8 cellular contexts compared by ENCODE assay signal in genomic region chr12:30926243-30927209, GRCh38. TPM values are rescaled to one million over a fixed set of nuclear protein-coding genes. Genes with fewer than 3 reads are reported as not detected.
A peak's percentile ranks its signal among the peaks of the same experiment; 100 is the strongest.
DNase-seq lines count a peak whose midpoint lies in the region; ATAC-seq and TF ChIP-seq lines count a peak whose summit lies in the region.

TSPAN11 (plus strand) TSS chr12:30926748; CDS start chr12:30953992, 27,244 bp downstream.

- peaks cover 3% of the 10 kb centered on the region for H3K9me3 ChIP-seq in WERI-Rb-1 (ENCODE audit: severe bottlenecking)

- H3K4me3 Mint-ChIP-seq in activated T-cell treated with anti-CD3 and anti-CD28 coated beads, Interleukin-2, amount 50 U/mL, for 72 hours: peak within 1 kb of the TSS in 1 of 2 donors; percentile 50
- no peak within 1 kb of the TSS for H3K4me3 Mint-ChIP-seq in activated T-cell treated with anti-CD3 and anti-CD28 coated beads, Interleukin-2, amount 50 U/mL, for 24 hours

- H3K9me3 Mint-ChIP-seq in activated T-cell treated with anti-CD3 and anti-CD28 coated beads, Interleukin-2, amount 50 U/mL, for 72 hours: no peaks in the 10 kb centered on the region
- no peaks in the 10 kb centered on the region for H3K9me3 Mint-ChIP-seq in activated T-cell treated with anti-CD3 and anti-CD28 coated beads, Interleukin-2, amount 50 U/mL, for 24 hours

- H3K27ac ChIP-seq in WERI-Rb-1: peak within 1 kb of the TSS; percentile 96

- intact Hi-C loops in Right ventricle myocardium superior (cut with DNase I) (no loop called here), posterior cingulate gyrus (cut with DNase I) (no loop called here)

- H3K36me3 Mint-ChIP-seq in activated T-cell treated with anti-CD3 and anti-CD28 coated beads, Interleukin-2, amount 50 U/mL, for 72 hours (ENCODE audit: insufficient read depth in 2 of 2): no peaks in the 10 kb centered on the region
- H3K36me3 Mint-ChIP-seq in activated T-cell treated with anti-CD3 and anti-CD28 coated beads, Interleukin-2, amount 50 U/mL, for 24 hours (ENCODE audit: low read depth): no peaks in the 10 kb centered on the region

- peak; percentile 46 to 56 for ATAC-seq in activated T-cell treated with anti-CD3 and anti-CD28 coated beads, Interleukin-2, amount 50 U/mL, for 72 hours (replicated peaks in 1 of 2)
- ATAC-seq in Right ventricle myocardium superior (ENCODE audit: poor library complexity) (peak; percentile 66), HG03139 (IDR thresholded peaks at IDR 0.05; ENCODE audit: unreplicated experiment) (no peak)

- no peaks in the 10 kb centered on the region for H3K27me3 ChIP-seq in WERI-Rb-1 (ENCODE audit: insufficient read depth, low read depth, severe bottlenecking)

- no peak within 1 kb of the TSS for H3K27ac Mint-ChIP-seq in activated T-cell treated with anti-CD3 and anti-CD28 coated beads, Interleukin-2, amount 50 U/mL, for 72 hours
- no peak within 1 kb of the TSS for H3K27ac Mint-ChIP-seq in activated T-cell treated with anti-CD3 and anti-CD28 coated beads, Interleukin-2, amount 50 U/mL, for 24 hours

- peak; percentile 20 to 23 for DNase-seq in activated T-cell treated with anti-CD3 and anti-CD28 coated beads, Interleukin-2, amount 50 U/mL, for 72 hours
- DNase-seq in activated T-cell treated with anti-CD3 and anti-CD28 coated beads, Interleukin-2, amount 50 U/mL, for 24 hours: no peak
- DNase-seq in WERI-Rb-1 (peak; percentile 89), Right ventricle myocardium superior (peak; percentile 40), posterior cingulate gyrus (peak in 8 of 10 donors; percentile 31 to 92 (median 38)), HCEC 1CT (no peak)
- no peak for DNase-seq in effector CD4-positive, alpha-beta T cell

- no peak for TF ChIP-seq CTCF in WERI-Rb-1 (IDR thresholded peaks at IDR 0.05; ENCODE audit: low read depth, low read length)

- peak within 1 kb of the TSS; percentile 58 for H3K4me3 ChIP-seq in WERI-Rb-1 (ENCODE audit: low read depth, low read length)

- H3K4me1 Mint-ChIP-seq in activated T-cell treated with anti-CD3 and anti-CD28 coated beads, Interleukin-2, amount 50 U/mL, for 72 hours (ENCODE audit: low read depth): no peaks in the 10 kb centered on the region
- H3K4me1 Mint-ChIP-seq in activated T-cell treated with anti-CD3 and anti-CD28 coated beads, Interleukin-2, amount 50 U/mL, for 24 hours (ENCODE audit: low read depth): peaks cover 1% of the 10 kb centered on the region

- peaks cover 30% of the 10 kb centered on the region for H3K36me3 ChIP-seq in WERI-Rb-1

- peaks cover 65% of the 10 kb centered on the region for H3K27me3 Mint-ChIP-seq in activated T-cell treated with anti-CD3 and anti-CD28 coated beads, Interleukin-2, amount 50 U/mL, for 72 hours (ENCODE audit: low read depth)
- peaks cover 69% of the 10 kb centered on the region for H3K27me3 Mint-ChIP-seq in activated T-cell treated with anti-CD3 and anti-CD28 coated beads, Interleukin-2, amount 50 U/mL, for 24 hours

RNA-seq across cellular contexts. Expression of gene TSPAN11, which starts in this region (rescaled TPM):
- total RNA-seq in activated T-cell treated with anti-CD3 and anti-CD28 coated beads, Interleukin-2, amount 50 U/mL, for 72 hours: under 1 TPM; 0.07 to 0.28 TPM
- 1.9 TPM for total RNA-seq in Right ventricle myocardium superior

Comparison
In these comparisons a context has a peak if more than half of its experiments do, and no peak if none do; other contexts are left out.
1. Peak in DNase-seq and ATAC-seq in activated T-cell treated with anti-CD3 and anti-CD28 coated beads, Interleukin-2, amount 50 U/mL, for 72 hours; RNA of the gene not detected or under 1 TPM.
2. DNase-seq: peak in WERI-Rb-1 (single experiment), Right ventricle myocardium superior (single experiment) and posterior cingulate gyrus (8 of 10); none in activated T-cell treated with anti-CD3 and anti-CD28 coated beads, Interleukin-2, amount 50 U/mL, for 24 hours (single experiment), effector CD4-positive, alpha-beta T cell (single experiment) and HCEC 1CT (single experiment).